Comparison of ENCODE assay signal across 7 cellular contexts in genomic region chr1:24488159-24488558, GRCh38. TPM values are rescaled to one million over a fixed set of nuclear protein-coding genes. Genes with fewer than 3 reads are reported as not detected.
DNase-seq lines count a peak whose midpoint lies in the region; FAIRE-seq and TF ChIP-seq lines count a peak whose summit lies in the region.
"Not testable (repeated sequence)": the region's sequence is repeated elsewhere in the genome, so short reads cannot be mapped to it uniquely, and the experiment has no call there.

No MANE protein-coding gene starts in this region.

- H3K4me3 Mint-ChIP-seq in activated CD4-positive, alpha-beta T cell treated with anti-CD3 and anti-CD28 coated beads, Interleukin-2, amount 10 ng/mL, durations not matched to agents 24 days and 14 days: peak overlapping the region; percentile 63

- peaks cover 47% of the 10 kb centered on the region for H3K4me1 Mint-ChIP-seq in activated CD4-positive, alpha-beta T cell treated with anti-CD3 and anti-CD28 coated beads, Interleukin-2, amount 10 ng/mL, durations not matched to agents 24 days and 14 days

- peaks cover 13% of the 10 kb centered on the region for H3K9me3 Mint-ChIP-seq in activated CD4-positive, alpha-beta T cell treated with anti-CD3 and anti-CD28 coated beads, Interleukin-2, amount 10 ng/mL, durations not matched to agents 24 days and 14 days

- TF ChIP-seq CTCF in epithelial cell of esophagus (IDR thresholded peaks at IDR 0.05; ENCODE audit: insufficient read depth, low read depth, low read length, missing control alignments): not testable (repeated sequence)

- intact Hi-C loops in activated CD4-positive, alpha-beta T cell treated with anti-CD3 and anti-CD28 coated beads, Interleukin-2, amount 10 ng/mL, durations not matched to agents 24 days and 14 days (cut with micrococcal nuclease): loop anchor here (1.0 to 10.0 kb wide), 3 partner anchors 14 to 533 kb away; partner anchors contain the start of genes PNRC2 and RCAN3

- H3K27ac Mint-ChIP-seq in activated CD4-positive, alpha-beta T cell treated with anti-CD3 and anti-CD28 coated beads, Interleukin-2, amount 10 ng/mL, durations not matched to agents 24 days and 14 days: peak overlapping the region; percentile 92

- DNase-seq in RCC 7860 (ENCODE audit: low spot score) (peak; percentile 74), activated T-cell treated with anti-CD3 and anti-CD28 coated beads for 48 hours (ENCODE audit: low read depth) (peak; percentile 52), epithelial cell of esophagus (ENCODE audit: low read depth) (peak; percentile 42)
- peak; percentile 77 for DNase-seq in activated CD4-positive, alpha-beta T cell treated with anti-CD3 and anti-CD28 coated beads, Interleukin-2, amount 10 ng/mL, durations not matched to agents 24 days and 14 days
- DNase-seq in activated naive CD4-positive, alpha-beta T cell treated with anti-CD3 and anti-CD28 coated beads, Interleukin-2, amount 50 U/mL, for 16 hours: peak; percentile 77
- peak; percentile 58 to 60 (median 58) for DNase-seq in stimulated activated CD4-positive, alpha-beta T cell treated with anti-CD3 and anti-CD28 coated beads, Interleukin-12 subunit alpha, Interleukin-12 subunit beta, amount 100 ng/mL, for 48 hours (ENCODE audit: low read depth in 2 of 3, low spot score in 1 of 3)
- DNase-seq in stimulated activated CD8-positive, alpha-beta memory T cell treated with anti-CD3 and anti-CD28 coated beads, Interleukin-12 subunit alpha, Interleukin-12 subunit beta, amount 100 ng/mL, for 24 hours (ENCODE audit: extremely low read depth): peak; percentile 36

- H3K4me3 ChIP-seq in epithelial cell of esophagus (ENCODE audit: low read length): not testable (repeated sequence)

- H3K27me3 Mint-ChIP-seq in activated CD4-positive, alpha-beta T cell treated with anti-CD3 and anti-CD28 coated beads, Interleukin-2, amount 10 ng/mL, durations not matched to agents 24 days and 14 days: not testable (repeated sequence)

- peaks cover 10% of the 10 kb centered on the region for H3K36me3 Mint-ChIP-seq in activated CD4-positive, alpha-beta T cell treated with anti-CD3 and anti-CD28 coated beads, Interleukin-2, amount 10 ng/mL, durations not matched to agents 24 days and 14 days (ENCODE audit: low read depth)

- FAIRE-seq in RCC 7860 (lab: Jason Lieb, UNC): peak; percentile 72

RNA-seq across cellular contexts. Expression of gene RCAN3, which starts 14.5 kb away (rescaled TPM):
- total RNA-seq in activated CD4-positive, alpha-beta T cell treated with anti-CD3 and anti-CD28 coated beads, Interleukin-2, amount 10 ng/mL, durations not matched to agents 24 days and 14 days: 31.2 and 31.6 TPM in 2 replicates
